In the genomic region with DNA sequence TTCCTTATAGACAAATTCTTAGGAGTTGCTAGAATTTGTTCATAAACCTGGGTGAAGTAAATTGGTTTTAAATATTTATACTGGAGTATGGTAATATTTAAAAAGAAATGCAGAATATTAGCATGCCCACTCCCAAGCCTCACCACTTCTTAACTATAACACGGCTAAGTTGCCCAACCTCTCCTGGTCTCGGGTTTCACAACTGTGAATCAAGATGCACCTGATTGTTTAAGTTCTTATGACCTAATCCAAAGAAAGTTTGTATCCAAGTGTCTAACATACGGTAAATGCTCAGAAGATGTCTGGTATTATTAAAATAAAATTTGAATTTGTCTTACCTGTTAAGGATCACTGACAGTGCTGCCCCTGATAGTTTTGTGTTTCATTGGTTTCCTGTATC, we compare ENCODE assay signal across 19 cellular contexts. TPM values are rescaled to one million over a fixed set of nuclear protein-coding genes. Genes with fewer than 3 reads are reported as not detected.
DNase-seq lines count a peak whose midpoint lies in the region; ATAC-seq, FAIRE-seq and TF ChIP-seq lines count a peak whose summit lies in the region.
"Had no signal": no experiment of that assay in that cellular context is flagged by ENCODE, and none has a peak within 500 bp of the region (broad histone marks: within the 10 kb centered on the region; RNA-seq: fewer than 3 reads in every experiment).

No MANE protein-coding gene starts in this region.

- H3K27me3 ChIP-seq in mammary epithelial cell (ENCODE audit: insufficient read depth, low read length), result no peaks in the 10 kb centered on the region
- no peaks in the 10 kb centered on the region for H3K27me3 ChIP-seq in RWPE2 (ENCODE audit: insufficient read depth, poor library complexity, severe bottlenecking)
- H3K27me3 ChIP-seq in bronchial epithelial cell (ENCODE audit: control insufficient read depth, insufficient read depth, low read length), result no peaks in the 10 kb centered on the region
- H3K27me3 ChIP-seq: BLaER1 treated with 17β-estradiol and CSF1 and Interleukin-3, amounts not matched to agents 10 nM and 100 nM had no signal

- peaks cover 35% of the 10 kb centered on the region for H3K9me3 Mint-ChIP-seq in MCF 10A (ENCODE audit: unreplicated experiment)
- H3K9me3 Mint-ChIP-seq in activated T-cell treated with anti-CD3 and anti-CD28 coated beads, Interleukin-2, amount 50 U/mL, for 72 hours, result peaks cover 0 to 3% of the 10 kb centered on the region in 2 donors
- H3K9me3 Mint-ChIP-seq in stimulated activated effector memory CD8-positive, alpha-beta T cell treated with anti-CD3 and anti-CD28 coated beads, Interleukin-12 subunit alpha, Interleukin-12 subunit beta, amount 100 ng/mL, for 72 hours, result no peaks in the 10 kb centered on the region
- H3K9me3 Mint-ChIP-seq: CD8-positive, alpha-beta T cell; H9 had no signal

- H3K27me3 Mint-ChIP-seq in MCF 10A (ENCODE audit: insufficient read depth, unreplicated experiment), result no peaks in the 10 kb centered on the region
- H3K27me3 Mint-ChIP-seq in activated T-cell treated with anti-CD3 and anti-CD28 coated beads, Interleukin-2, amount 50 U/mL, for 72 hours (ENCODE audit: low read depth), result peaks cover 12% of the 10 kb centered on the region

- BruUV-seq in MCF 10A (replicated peaks; lab: Mats Ljungman, UMichigan) (no TSS peak), mammary epithelial cell (replicated peaks; lab: Mats Ljungman, UMichigan) (no TSS peak)

- H3K36me3 Mint-ChIP-seq in MCF 10A (ENCODE audit: insufficient read depth, unreplicated experiment), result no peaks in the 10 kb centered on the region
- H3K36me3 Mint-ChIP-seq in activated T-cell treated with anti-CD3 and anti-CD28 coated beads, Interleukin-2, amount 50 U/mL, for 72 hours (ENCODE audit: insufficient read depth in 2 of 2), result no peaks in the 10 kb centered on the region
- H3K36me3 Mint-ChIP-seq in stimulated activated effector memory CD8-positive, alpha-beta T cell treated with anti-CD3 and anti-CD28 coated beads, Interleukin-12 subunit alpha, Interleukin-12 subunit beta, amount 100 ng/mL, for 72 hours, result no peaks in the 10 kb centered on the region
- H3K36me3 Mint-ChIP-seq: CD8-positive, alpha-beta T cell had no signal

- no peak overlapping the region for H3K4me3 ChIP-seq in mammary epithelial cell (replicated peaks in 1 of 3; ENCODE audit: insufficient read depth in 1 of 3, low read depth in 2 of 3, low read length in 3 of 3)
- no peak overlapping the region for H3K4me3 ChIP-seq in RWPE2 (ENCODE audit: severe bottlenecking)
- H3K4me3 ChIP-seq in bronchial epithelial cell (ENCODE audit: low read depth, low read length), result no peak overlapping the region
- H3K4me3 ChIP-seq: BLaER1 treated with 17β-estradiol and CSF1 and Interleukin-3, amounts not matched to agents 10 nM and 100 nM had no signal

- CTCF ChIA-PET in MCF 10A (lab: Yijun Ruan, JAX), result no interaction called here
- CTCF ChIA-PET in mammary epithelial cell (lab: Charles Lee; ENCODE audit: low non-redundant PET), result no interaction called here

- H3K27ac Mint-ChIP-seq in MCF 10A (ENCODE audit: low read depth, unreplicated experiment), result no peak overlapping the region
- no peak overlapping the region for H3K27ac Mint-ChIP-seq in activated T-cell treated with anti-CD3 and anti-CD28 coated beads, Interleukin-2, amount 50 U/mL, for 72 hours
- no peak overlapping the region for H3K27ac Mint-ChIP-seq in stimulated activated effector memory CD8-positive, alpha-beta T cell treated with anti-CD3 and anti-CD28 coated beads, Interleukin-12 subunit alpha, Interleukin-12 subunit beta, amount 100 ng/mL, for 72 hours
- H3K27ac Mint-ChIP-seq: CD8-positive, alpha-beta T cell; H9 had no signal

- intact Hi-C loops in MCF 10A (cut with micrococcal nuclease), result no loop called here
- intact Hi-C loops in mammary epithelial cell (cut with micrococcal nuclease), result no loop called here

- POLR2A ChIA-PET in MCF 10A (lab: Yijun Ruan, JAX), result interaction anchor here (0.6 kb wide), 1 partner anchor 1832 kb away, joined by 3 read pairs; no protein-coding TSS in a partner anchor

- dilution Hi-C loops in mammary epithelial cell (cut with HindIII; ENCODE audit: low sequenced_read_pairs), result no loop called here

- no peak for TF ChIP-seq CTCF in MCF 10A (IDR thresholded peaks at IDR 0.05; ENCODE audit: unreplicated experiment)
- no peak for TF ChIP-seq CTCF in mammary epithelial cell (conservative IDR thresholded peaks at IDR 0.05 in 1 of 2, IDR thresholded peaks at IDR 0.05 in 1 of 2; ENCODE audit: extremely low read depth in 1 of 2, insufficient read depth in 1 of 2, low read depth in 1 of 2, low read length in 2 of 2)
- TF ChIP-seq CTCF in RWPE2 (IDR thresholded peaks at IDR 0.05; ENCODE audit: poor library complexity, severe bottlenecking), result no peak
- TF ChIP-seq CTCF in bronchial epithelial cell (IDR thresholded peaks at IDR 0.05; ENCODE audit: insufficient read depth, low read length, severe bottlenecking), result no peak

- H3K9me3 ChIP-seq in mammary epithelial cell (replicated peaks; ENCODE audit: insufficient read depth, low read length) (no peaks in the 10 kb centered on the region), RWPE2 (ENCODE audit: severe bottlenecking) (no peaks in the 10 kb centered on the region)
- H3K9me3 ChIP-seq: BLaER1 treated with 17β-estradiol and CSF1 and Interleukin-3, amounts not matched to agents 10 nM and 100 nM had no signal

- no peak overlapping the region for H3K4me2 ChIP-seq in mammary epithelial cell (ENCODE audit: insufficient read depth, low read depth, low read length)

- no peak overlapping the region for H3K9ac ChIP-seq in mammary epithelial cell (ENCODE audit: insufficient read depth, low read length)
- H3K9ac ChIP-seq: BLaER1 treated with 17β-estradiol and CSF1 and Interleukin-3, amounts not matched to agents 10 nM and 100 nM had no signal

- H3K4me1 Mint-ChIP-seq in MCF 10A (ENCODE audit: insufficient read depth, unreplicated experiment), result no peaks in the 10 kb centered on the region
- peaks cover 12% of the 10 kb centered on the region for H3K4me1 Mint-ChIP-seq in activated T-cell treated with anti-CD3 and anti-CD28 coated beads, Interleukin-2, amount 50 U/mL, for 72 hours (ENCODE audit: low read depth)
- H3K4me1 Mint-ChIP-seq in stimulated activated effector memory CD8-positive, alpha-beta T cell treated with anti-CD3 and anti-CD28 coated beads, Interleukin-12 subunit alpha, Interleukin-12 subunit beta, amount 100 ng/mL, for 72 hours, result peaks cover 7% of the 10 kb centered on the region

- DNase-seq in MCF 10A (ENCODE audit: unreplicated experiment), result peak; percentile 48
- DNase-seq in mammary epithelial cell, result no peak
- DNase-seq in RWPE2 (ENCODE audit: low spot score), result no peak
- peak; percentile 72 for DNase-seq in bronchial epithelial cell (ENCODE audit: low read depth)
- no peak for DNase-seq in NCI-H2081 (lab: John Stamatoyannopoulos, UW)
- no peak for DNase-seq in NCI-H1105 (lab: John Stamatoyannopoulos, UW)
- DNase-seq in activated T-cell treated with anti-CD3 and anti-CD28 coated beads, Interleukin-2, amount 50 U/mL, for 72 hours, result no peak
- no peak for DNase-seq in stimulated activated effector memory CD8-positive, alpha-beta T cell treated with anti-CD3 and anti-CD28 coated beads, Interleukin-12 subunit alpha, Interleukin-12 subunit beta, amount 100 ng/mL, for 72 hours (ENCODE audit: low spot score in 2 of 2)
- DNase-seq: 8988T; Calu3; CD8-positive, alpha-beta T cell; DMS79 treated with DMSO at 0.1 percent for 48 hours; GF-D8; H9 had no signal

- WGBS in mammary epithelial cell (ENCODE audit: low coverage, missing lambda C conversion rate), result 76% methylated on average over 3 of the region's 3 CpGs

- no peak overlapping the region for H3K4me3 Mint-ChIP-seq in MCF 10A (ENCODE audit: unreplicated experiment)
- no peak overlapping the region for H3K4me3 Mint-ChIP-seq in activated T-cell treated with anti-CD3 and anti-CD28 coated beads, Interleukin-2, amount 50 U/mL, for 72 hours
- H3K4me3 Mint-ChIP-seq in stimulated activated effector memory CD8-positive, alpha-beta T cell treated with anti-CD3 and anti-CD28 coated beads, Interleukin-12 subunit alpha, Interleukin-12 subunit beta, amount 100 ng/mL, for 72 hours, result no peak overlapping the region
- H3K4me3 Mint-ChIP-seq: CD8-positive, alpha-beta T cell; H9 had no signal

- in situ Hi-C loops in mammary epithelial cell (cut with MboI; ENCODE audit: low sequenced_read_pairs in 2 of 2), result no loop called here

- FAIRE-seq in bronchial epithelial cell (lab: Jason Lieb, UNC), result no peak
- FAIRE-seq: H1, HepG2 had no signal

- H4K20me1 ChIP-seq in mammary epithelial cell (ENCODE audit: insufficient read depth, low read length), result no peaks in the 10 kb centered on the region
- H4K20me1 ChIP-seq: BLaER1 treated with 17β-estradiol and CSF1 and Interleukin-3, amounts not matched to agents 10 nM and 100 nM had no signal

- no peak overlapping the region for H2AFZ ChIP-seq in mammary epithelial cell (ENCODE audit: low read depth, low read length)

- H3K79me2 ChIP-seq in mammary epithelial cell (ENCODE audit: insufficient read depth, low read length), result no peaks in the 10 kb centered on the region

- peak; percentile 44; the same call in 1 of the 3 replicates for ATAC-seq in RWPE2 (ENCODE audit: low read depth)
- no peak for ATAC-seq in activated T-cell treated with anti-CD3 and anti-CD28 coated beads, Interleukin-2, amount 50 U/mL, for 72 hours (replicated peaks in 1 of 2)
- ATAC-seq in stimulated activated effector memory CD8-positive, alpha-beta T cell treated with anti-CD3 and anti-CD28 coated beads, Interleukin-12 subunit alpha, Interleukin-12 subunit beta, amount 100 ng/mL, for 72 hours, result no peak
- ATAC-seq: CD8-positive, alpha-beta T cell; HepG2 had no signal

- no peaks in the 10 kb centered on the region for H3K36me3 ChIP-seq in mammary epithelial cell (ENCODE audit: insufficient read depth, low read length)
- H3K36me3 ChIP-seq in RWPE2 (ENCODE audit: low read depth), result no peaks in the 10 kb centered on the region
- H3K36me3 ChIP-seq in bronchial epithelial cell (ENCODE audit: control insufficient read depth, insufficient read depth, low read length), result no peaks in the 10 kb centered on the region
- H3K36me3 ChIP-seq: BLaER1 treated with 17β-estradiol and CSF1 and Interleukin-3, amounts not matched to agents 10 nM and 100 nM had no signal

- H3K27ac ChIP-seq in mammary epithelial cell (ENCODE audit: insufficient read depth, low read depth, low read length), result no peak overlapping the region
- H3K27ac ChIP-seq in RWPE2 (ENCODE audit: poor library complexity, severe bottlenecking), result no peak overlapping the region
- H3K27ac ChIP-seq: BLaER1 treated with 17β-estradiol and CSF1 and Interleukin-3, amounts not matched to agents 10 nM and 100 nM had no signal

- H3K4me1 ChIP-seq in mammary epithelial cell (ENCODE audit: insufficient read depth, low read length), result no peaks in the 10 kb centered on the region
- H3K4me1 ChIP-seq in RWPE2 (ENCODE audit: insufficient read depth, poor library complexity, severe bottlenecking), result no peaks in the 10 kb centered on the region

RNA-seq across cellular contexts. Expression of a gene that starts 56.7 kb away (rescaled TPM):
- total RNA-seq in MCF 10A (2022), result not detected in 2 replicates
- not detected for total RNA-seq in mammary epithelial cell
- polyA plus RNA-seq in mammary epithelial cell, result not detected
- polyA minus RNA-seq in mammary epithelial cell, result not detected
- not detected in 2 replicates for total RNA-seq in bronchial epithelial cell
- under 1 TPM; 0.05 to 0.55 TPM for total RNA-seq in activated T-cell treated with anti-CD3 and anti-CD28 coated beads, Interleukin-2, amount 50 U/mL, for 72 hours
- total RNA-seq: A673; Calu3; CD8-positive, alpha-beta T cell; H1; H9; HepG2 had no signal
- polyA plus RNA-seq: AG04450, H1, HepG2 had no signal

Comparison
In these comparisons a context has a peak if more than half of its experiments do, and no peak if none do; other contexts are left out.
1. DNase-seq: peak in MCF 10A (single experiment) and bronchial epithelial cell (single experiment); none in mammary epithelial cell (single experiment), RWPE2 (single experiment), NCI-H2081 (0 of 2), NCI-H1105 (single experiment), activated T-cell treated with anti-CD3 and anti-CD28 coated beads, Interleukin-2, amount 50 U/mL, for 72 hours (0 of 2) and stimulated activated effector memory CD8-positive, alpha-beta T cell treated with anti-CD3 and anti-CD28 coated beads, Interleukin-12 subunit alpha, Interleukin-12 subunit beta, amount 100 ng/mL, for 72 hours (0 of 2).